1 cellular context compared by ENCODE assay signal in the genomic region with DNA sequence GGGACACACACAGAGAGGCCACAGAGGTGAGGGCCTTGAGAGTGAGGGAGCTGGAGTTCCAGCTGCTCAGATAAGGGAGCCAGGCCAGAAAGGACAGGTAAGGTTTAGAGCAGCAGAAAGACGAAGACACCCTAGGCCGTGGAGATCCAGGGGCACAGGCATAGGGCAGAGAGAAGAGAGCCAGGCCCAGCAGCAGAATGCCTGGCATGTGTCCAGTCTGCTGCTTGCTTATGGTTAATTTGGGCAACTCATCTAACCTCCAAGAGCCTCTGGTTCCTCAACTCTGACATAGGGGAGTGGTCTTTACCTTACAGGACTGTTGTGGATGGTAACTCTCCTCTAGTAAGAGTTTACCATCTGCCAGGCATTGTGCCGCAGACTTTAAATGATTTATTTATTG.
TF ChIP-seq lines count a peak whose summit lies in the region.

No MANE protein-coding gene starts in this region.

TF ChIP-seq in H1, 55 proteins besides CTCF, POLR2A, EP300 and RAD21 (continued from another document):
- TF ChIP-seq, protein P1, sequence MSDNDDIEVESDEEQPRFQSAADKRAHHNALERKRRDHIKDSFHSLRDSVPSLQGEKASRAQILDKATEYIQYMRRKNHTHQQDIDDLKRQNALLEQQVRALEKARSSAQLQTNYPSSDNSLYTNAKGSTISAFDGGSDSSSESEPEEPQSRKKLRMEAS (IDR thresholded peaks at IDR 0.05): no peak
- TF ChIP-seq CBX5 (IDR thresholded peaks at IDR 0.05; ENCODE audit: low read depth, low read length): no peak
- no peak for TF ChIP-seq CREB1 (IDR thresholded peaks at IDR 0.05)
- TF ChIP-seq RXRA (IDR thresholded peaks at IDR 0.05; ENCODE audit: insufficient read depth, low read depth, low read length): no peak
- TF ChIP-seq HDAC6 (IDR thresholded peaks at IDR 0.05; ENCODE audit: low read depth, low read length): no peak
- no peak for TF ChIP-seq FOSL1 (IDR thresholded peaks at IDR 0.05; ENCODE audit: insufficient read depth, low read depth, low read length)
- TF ChIP-seq SP2 (IDR thresholded peaks at IDR 0.05; ENCODE audit: low read length): no peak
- no peak for TF ChIP-seq HDAC2 (IDR thresholded peaks at IDR 0.05; ENCODE audit: borderline replicate concordance in 1 of 2, low read depth in 2 of 2, low read length in 2 of 2)
- no peak for TF ChIP-seq TCF12 (IDR thresholded peaks at IDR 0.05; ENCODE audit: low read depth, low read length)
- no peak for TF ChIP-seq ASH2L (IDR thresholded peaks at IDR 0.05; ENCODE audit: low read length)
- TF ChIP-seq, protein P2, sequence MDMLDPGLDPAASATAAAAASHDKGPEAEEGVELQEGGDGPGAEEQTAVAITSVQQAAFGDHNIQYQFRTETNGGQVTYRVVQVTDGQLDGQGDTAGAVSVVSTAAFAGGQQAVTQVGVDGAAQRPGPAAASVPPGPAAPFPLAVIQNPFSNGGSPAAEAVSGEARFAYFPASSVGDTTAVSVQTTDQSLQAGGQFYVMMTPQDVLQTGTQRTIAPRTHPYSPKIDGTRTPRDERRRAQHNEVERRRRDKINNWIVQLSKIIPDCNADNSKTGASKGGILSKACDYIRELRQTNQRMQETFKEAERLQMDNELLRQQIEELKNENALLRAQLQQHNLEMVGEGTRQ (IDR thresholded peaks at IDR 0.05; ENCODE audit: low read length): no peak
- TF ChIP-seq, protein P3, sequence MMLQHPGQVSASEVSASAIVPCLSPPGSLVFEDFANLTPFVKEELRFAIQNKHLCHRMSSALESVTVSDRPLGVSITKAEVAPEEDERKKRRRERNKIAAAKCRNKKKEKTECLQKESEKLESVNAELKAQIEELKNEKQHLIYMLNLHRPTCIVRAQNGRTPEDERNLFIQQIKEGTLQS (IDR thresholded peaks at IDR 0.05; ENCODE audit: insufficient read depth, low read depth, low read length): no peak
- no peak for TF ChIP-seq CHD1 (IDR thresholded peaks at IDR 0.05; ENCODE audit: low read depth, low read length)
- no peak for TF ChIP-seq CHD2 (IDR thresholded peaks at IDR 0.05; ENCODE audit: low read length)
- no peak for TF ChIP-seq ATF2 (IDR thresholded peaks at IDR 0.05; ENCODE audit: low read length)
